ENCODE assay signal across 15 cellular contexts in the genomic region with DNA sequence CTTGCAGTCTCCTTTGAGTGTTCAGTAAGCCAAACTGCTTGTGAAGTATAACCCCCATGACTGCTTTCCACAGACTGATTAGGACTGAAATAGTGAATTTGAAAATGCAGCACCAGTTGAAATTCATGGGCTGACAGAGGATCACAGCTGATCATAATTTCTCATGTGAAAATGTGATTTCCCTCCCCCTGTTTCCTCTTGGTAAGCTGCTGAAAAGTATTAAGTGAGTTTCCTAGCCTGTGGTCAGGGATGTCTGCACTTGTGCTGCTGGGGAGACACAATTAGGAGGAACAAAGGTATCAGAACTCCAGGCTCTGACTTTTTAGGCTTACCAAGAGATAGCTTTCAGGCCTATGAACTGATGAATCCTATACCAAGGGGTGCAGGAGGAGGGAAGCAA.
DNase-seq lines count a peak whose midpoint lies in the region; ATAC-seq, FAIRE-seq and TF ChIP-seq lines count a peak whose summit lies in the region.
"Had no signal": no experiment of that assay in that cellular context is flagged by ENCODE, and none has a peak within 500 bp of the region (broad histone marks: within the 10 kb centered on the region; RNA-seq: fewer than 3 reads in every experiment).

No MANE protein-coding gene starts in this region.

- H2BK12ac ChIP-seq in mesenchymal stem cell (ENCODE audit: low read length in 2 of 2), result peak overlapping the region in 1 of 2 experiments; percentile 18

- H3K9ac ChIP-seq in HCT116 (ENCODE audit: low read length), result no peak overlapping the region
- H3K9ac ChIP-seq in mesenchymal stem cell (ENCODE audit: low read length), result peak overlapping the region; percentile 39

- H3K27me3 ChIP-seq in HCT116 (ENCODE audit: insufficient read depth, low read length) (no peaks in the 10 kb centered on the region), mesenchymal stem cell (ENCODE audit: control insufficient read depth in 1 of 2, insufficient read depth in 1 of 2, low read length in 2 of 2) (no peaks in the 10 kb centered on the region)

- POLR2A ChIA-PET in A549 (lab: Yijun Ruan, JAX), result no interaction called here
- POLR2A ChIA-PET in HCT116 (lab: Charles Lee), result no interaction called here

- CTCF ChIA-PET in A549 (lab: Yijun Ruan, JAX) (interaction anchor here (0.6 to 5.5 kb wide), 48 partner anchors 8 to 1327 kb away, joined by 3 to 54 read pairs (median 4); a partner anchor contains a TSS), HCT116 (lab: Charles Lee) (interaction anchor here (0.7 to 4.2 kb wide), 22 partner anchors 8 to 1089 kb away, joined by 3 to 111 read pairs (median 4); no protein-coding TSS in a partner anchor)

- DNase-seq in A549 (ENCODE audit: low read depth in 1 of 2, low spot score in 1 of 2), result no peak
- DNase-seq in HCT116 (ENCODE audit: low read depth, low spot score), result no peak
- DNase-seq in astrocyte of the hippocampus (ENCODE audit: low read depth, low spot score), result peak; percentile 10
- DNase-seq in mesenchymal stem cell, result no peak
- no peak for DNase-seq in stimulated activated CD4-positive, alpha-beta T cell treated with anti-CD3 and anti-CD28 coated beads, Interleukin-1b, Interleukin-23, amount 100 ng/mL, for 48 hours
- no peak for DNase-seq in urothelium cell line (ENCODE audit: low spot score)
- no peak for DNase-seq in NCI-H1092 treated with DMSO at 0.1 percent for 48 hours (lab: John Stamatoyannopoulos, UW)
- DNase-seq in DMS53 (lab: John Stamatoyannopoulos, UW), result no peak
- DNase-seq: CD4-positive, alpha-beta T cell; IMR-90; MV-4-11; NCI-H1436; NCI-H2227 treated with DMSO at 0.1 percent for 48 hours; NCI-H526; RPMI8226 had no signal

- H2AFZ ChIP-seq in HCT116 (ENCODE audit: low read depth, low read length, poor library complexity, severe bottlenecking), result peak overlapping the region; percentile 87
- H2AFZ ChIP-seq in mesenchymal stem cell (ENCODE audit: low read depth, low read length), result no peak overlapping the region

- TF ChIP-seq CTCF in A549 (IDR thresholded peaks at IDR 0.05), result no peak
- TF ChIP-seq CTCF in HCT116 (IDR thresholded peaks at IDR 0.05 in 2 of 3, conservative IDR thresholded peaks at IDR 0.05 in 1 of 3; ENCODE audit: borderline replicate concordance in 1 of 3, insufficient read depth in 1 of 3, low read depth in 2 of 3, low read length in 2 of 3), result no peak

- no peak overlapping the region for H2BK15ac ChIP-seq in mesenchymal stem cell (ENCODE audit: low read depth, poor library complexity, severe bottlenecking)

- FAIRE-seq in A549 (lab: Jason Lieb, UNC) (no peak), urothelium cell line (lab: Jason Lieb, UNC) (no peak)

- H4K91ac ChIP-seq in mesenchymal stem cell (ENCODE audit: low read length), result no peak overlapping the region

- peaks cover 8% of the 10 kb centered on the region; the same call in 2 of the 3 replicates for H3K4me1 ChIP-seq in A549
- no peaks in the 10 kb centered on the region for H3K4me1 ChIP-seq in HCT116 (ENCODE audit: control insufficient read depth in 1 of 2, insufficient read depth in 2 of 2, low read length in 2 of 2)
- no peaks in the 10 kb centered on the region for H3K4me1 ChIP-seq in mesenchymal stem cell (ENCODE audit: control insufficient read depth, insufficient read depth, low read depth, low read length)

- H3K4me3 ChIP-seq in A549 (no peak overlapping the region), HCT116 (replicated peaks in 1 of 2; ENCODE audit: low read depth in 1 of 2, low read length in 2 of 2) (no peak overlapping the region), mesenchymal stem cell (ENCODE audit: insufficient read depth in 1 of 2, low read depth in 1 of 2, low read length in 2 of 2) (no peak overlapping the region)

- H3K36me3 ChIP-seq in HCT116 (ENCODE audit: control insufficient read depth in 1 of 2, insufficient read depth in 2 of 2, low read length in 2 of 2) (no peaks in the 10 kb centered on the region), mesenchymal stem cell (ENCODE audit: control insufficient read depth in 1 of 2, insufficient read depth in 2 of 2, low read depth in 1 of 2, low read length in 2 of 2) (no peaks in the 10 kb centered on the region)

- no peak overlapping the region for H3K23ac ChIP-seq in mesenchymal stem cell (ENCODE audit: low read length in 2 of 2)

- no peak for ATAC-seq in A549
- no peak for ATAC-seq in HCT116

- H3K79me2 ChIP-seq in HCT116 (ENCODE audit: insufficient read depth, low read length), result no peaks in the 10 kb centered on the region

- BruUV-seq in HCT116 (replicated peaks; lab: Mats Ljungman, UMichigan), result no TSS peak

- no peak for TF ChIP-seq EP300 in A549 (IDR thresholded peaks at IDR 0.05)

- TF ChIP-seq POLR2A in A549 (IDR thresholded peaks at IDR 0.05; ENCODE audit: low read length), result no peak
- TF ChIP-seq POLR2A in HCT116 (IDR thresholded peaks at IDR 0.05; ENCODE audit: borderline replicate concordance, extremely low read depth, insufficient read depth, insufficient read length), result no peak

- H3K9me3 ChIP-seq in A549 (no peaks in the 10 kb centered on the region; the same call in 2 of the 3 replicates), HCT116 (ENCODE audit: control insufficient read depth in 1 of 2, insufficient read depth in 1 of 2, low read depth in 1 of 2, low read length in 2 of 2) (no peaks in the 10 kb centered on the region), mesenchymal stem cell (ENCODE audit: control insufficient read depth, low read length) (no peaks in the 10 kb centered on the region)

- intact Hi-C loops in HCT116 (cut with micrococcal nuclease), result loop anchor here (10.0 kb wide), 1 partner anchor 582 kb away; no protein-coding TSS in a partner anchor

- no peak overlapping the region for H3K4ac ChIP-seq in mesenchymal stem cell (ENCODE audit: low read depth in 1 of 2, low read length in 2 of 2)

- no peaks in the 10 kb centered on the region for H3K79me1 ChIP-seq in mesenchymal stem cell (replicated peaks; ENCODE audit: low read length, poor library complexity, severe bottlenecking)

- H3K18ac ChIP-seq in mesenchymal stem cell (ENCODE audit: low read depth in 1 of 2, low read length in 2 of 2), result peak overlapping the region in 1 of 2 experiments; percentile 14

- no peaks in the 10 kb centered on the region for H4K20me1 ChIP-seq in HCT116 (ENCODE audit: insufficient read depth)

- no peak overlapping the region for H2AK5ac ChIP-seq in mesenchymal stem cell (ENCODE audit: low read length, severe bottlenecking)

- no peaks in the 10 kb centered on the region for H3K9me2 ChIP-seq in HCT116 (ENCODE audit: insufficient read depth)

- TF ChIP-seq RAD21 in A549 (conservative IDR thresholded peaks at IDR 0.05 in 1 of 2, IDR thresholded peaks at IDR 0.05 in 1 of 2), result no peak
- no peak for TF ChIP-seq RAD21 in HCT116 (IDR thresholded peaks at IDR 0.05; ENCODE audit: low read depth)

- H3K14ac ChIP-seq in mesenchymal stem cell (ENCODE audit: low read length in 2 of 2), result no peak overlapping the region

- H2BK120ac ChIP-seq in mesenchymal stem cell (ENCODE audit: low read depth, low read length), result no peak overlapping the region

- RAD21 ChIA-PET in HCT116 (lab: Charles Lee; ENCODE audit: low non-redundant PET in 1 of 2, low total read pairs in 2 of 2, uncharacterized antibody in 2 of 2, unreplicated experiment in 2 of 2), result interaction anchor here (0.5 to 2.3 kb wide), 7 partner anchors 155 to 708 kb away, joined by 3 to 29 read pairs (median 5); no protein-coding TSS in a partner anchor

- H3K4me2 ChIP-seq in A549, result no peak overlapping the region
- no peak overlapping the region for H3K4me2 ChIP-seq in HCT116 (ENCODE audit: low read length)
- no peak overlapping the region for H3K4me2 ChIP-seq in mesenchymal stem cell (ENCODE audit: low read length, poor library complexity, severe bottlenecking)

- no peak overlapping the region for H4K8ac ChIP-seq in mesenchymal stem cell (ENCODE audit: low read length)

- H2BK5ac ChIP-seq in mesenchymal stem cell (ENCODE audit: low read depth, low read length, poor library complexity, severe bottlenecking), result no peak overlapping the region

- H3K27ac ChIP-seq in A549, result peak overlapping the region; percentile 34 to 67; a peak in 4 of 6 replicates
- no peak overlapping the region for H3K27ac ChIP-seq in HCT116 (ENCODE audit: low read depth, low read length)
- H3K27ac ChIP-seq in mesenchymal stem cell (ENCODE audit: low read length, poor library complexity, severe bottlenecking), result no peak overlapping the region

TF ChIP-seq in A549, 52 proteins besides CTCF, POLR2A, EP300 and RAD21:
- TF ChIP-seq HEYL (CRISPR knock-in tag; IDR thresholded peaks at IDR 0.05), result no peak

TF ChIP-seq in HCT116, 20 proteins besides CTCF, POLR2A, EP300 and RAD21:
- TF ChIP-seq JUND (IDR thresholded peaks at IDR 0.05) (no peak), TCF7L2 (IDR thresholded peaks at IDR 0.05; ENCODE audit: borderline replicate concordance, extremely low read depth, insufficient read depth, insufficient read length) (no peak), ELF1 (IDR thresholded peaks at IDR 0.05; ENCODE audit: borderline replicate concordance, low read depth) (no peak), ZNF274 (IDR thresholded peaks at IDR 0.05; ENCODE audit: low read depth, low read length) (no peak), EGR1 (IDR thresholded peaks at IDR 0.05; ENCODE audit: low read depth) (no peak), SIN3A (IDR thresholded peaks at IDR 0.05; ENCODE audit: low read depth) (no peak), SP1 (IDR thresholded peaks at IDR 0.05; ENCODE audit: low read depth) (no peak), ZFX (IDR thresholded peaks at IDR 0.05) (no peak), SRF (IDR thresholded peaks at IDR 0.05; ENCODE audit: low read depth) (no peak), YY1 (IDR thresholded peaks at IDR 0.05; ENCODE audit: extremely low read depth, insufficient replicate concordance, low read depth, low read length) (no peak), EZH2 (IDR thresholded peaks at IDR 0.05) (no peak)
- TF ChIP-seq, protein P1, sequence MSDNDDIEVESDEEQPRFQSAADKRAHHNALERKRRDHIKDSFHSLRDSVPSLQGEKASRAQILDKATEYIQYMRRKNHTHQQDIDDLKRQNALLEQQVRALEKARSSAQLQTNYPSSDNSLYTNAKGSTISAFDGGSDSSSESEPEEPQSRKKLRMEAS (IDR thresholded peaks at IDR 0.05), result no peak
TF ChIP-seq in HCT116: peak in this region for 0.

Comparison
In these comparisons a context has a peak if more than half of its experiments do, and no peak if none do; other contexts are left out.
1. H3K27ac ChIP-seq: peak in A549 (2 of 2); none in HCT116 (single experiment) and mesenchymal stem cell (single experiment).